Comparison of ENCODE assay signal across 11 cellular contexts in the genomic region with DNA sequence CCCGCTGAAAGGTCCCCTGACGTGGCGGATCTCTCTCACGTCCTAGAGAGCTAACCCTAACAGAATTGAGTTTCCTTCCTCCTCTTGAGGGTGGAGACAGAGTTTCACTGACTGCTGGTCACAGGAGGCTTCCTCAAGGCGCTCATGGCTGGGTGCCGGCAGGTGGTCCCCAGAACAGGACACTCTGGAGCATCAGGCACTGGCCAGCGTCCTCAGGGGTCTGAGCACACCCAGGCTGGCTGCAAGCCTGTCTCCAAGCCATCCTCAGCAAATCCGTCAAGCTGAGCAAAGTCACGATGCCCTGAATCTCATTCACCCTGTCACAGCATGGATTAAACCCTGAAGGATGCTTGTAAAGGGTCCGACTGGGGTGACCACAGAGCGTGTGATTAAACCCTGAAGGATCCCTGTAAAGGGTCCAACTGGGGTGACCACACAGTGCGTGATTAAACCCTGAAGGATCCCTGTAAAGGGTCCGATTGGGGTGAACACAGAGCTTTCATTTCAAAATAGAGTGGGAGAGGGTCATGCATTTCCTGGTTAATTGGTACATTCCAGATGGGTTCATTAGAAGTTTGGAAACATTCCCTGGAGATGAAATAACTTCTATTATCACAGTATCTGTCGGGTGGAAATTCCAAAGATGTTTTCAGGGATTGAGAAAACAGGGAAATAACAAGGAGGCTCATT.
"Had no signal": no experiment of that assay in that cellular context is flagged by ENCODE, and none has a peak within 500 bp of the region (broad histone marks: within the 10 kb centered on the region; RNA-seq: fewer than 3 reads in every experiment).

No MANE protein-coding gene starts in this region.

- DNase-seq: activated CD4-positive, alpha-beta memory T cell treated with anti-CD3 and anti-CD28 coated beads, Interleukin-2, amount 10 ng/mL, durations not matched to agents 7 days and 5 days; activated CD4-positive, alpha-beta T cell treated with anti-CD3 and anti-CD28 coated beads for 1 hour; activated naive CD4-positive, alpha-beta T cell treated with anti-CD3 and anti-CD28 coated beads, Interleukin-2, amount 10 ng/mL, durations not matched to agents 7 days and 5 days; adrenal gland; central memory CD4-positive, alpha-beta T cell; hippocampal formation; natural killer cell; right lobe of liver; stimulated activated naive CD4-positive, alpha-beta T cell; T-helper 9 cell; trophoblast cell had no signal

- ATAC-seq: natural killer cell had no signal

- H3K4me3 ChIP-seq: adrenal gland, right lobe of liver had no signal

- H3K36me3 ChIP-seq: adrenal gland, right lobe of liver had no signal

- H3K4me1 ChIP-seq: adrenal gland, right lobe of liver had no signal

- H3K9me3 ChIP-seq: adrenal gland, right lobe of liver had no signal

- H3K27me3 ChIP-seq: adrenal gland, right lobe of liver had no signal
